8 cellular contexts compared by ENCODE assay signal in the genomic region with DNA sequence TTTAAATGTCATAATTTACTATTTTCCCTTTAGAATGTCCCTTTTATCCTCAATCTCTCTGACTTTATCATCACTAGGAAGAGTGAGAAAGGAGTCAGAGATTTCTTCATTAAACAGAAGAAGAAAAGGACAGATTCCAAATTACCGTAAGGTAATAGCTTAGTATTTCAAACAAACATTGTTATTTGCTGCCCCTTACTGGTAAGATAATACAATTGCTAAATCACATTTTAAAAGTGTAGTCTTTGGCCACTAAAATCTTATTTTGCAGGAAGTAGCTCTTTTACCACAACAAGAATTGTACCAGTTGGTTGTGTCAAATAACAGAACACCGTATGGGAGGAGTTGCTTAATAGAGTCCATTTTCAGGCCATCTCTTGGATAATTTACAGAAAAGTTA. TPM values are rescaled to one million over a fixed set of nuclear protein-coding genes. Genes with fewer than 3 reads are reported as not detected.
DNase-seq lines count a peak whose midpoint lies in the region; ATAC-seq and TF ChIP-seq lines count a peak whose summit lies in the region.

No MANE protein-coding gene starts in this region.

- H3K4me1 ChIP-seq in body of pancreas, result peaks cover 13% of the 10 kb centered on the region

- TF ChIP-seq CTCF in AG04450 (IDR thresholded peaks at IDR 0.05; ENCODE audit: low read depth, low read length) (peak; percentile 38), body of pancreas (IDR thresholded peaks at IDR 0.05) (peak in 5 of 7 experiments; percentile 17 to 64 (median 43)), mesothelial cell of epicardium (IDR thresholded peaks at IDR 0.05; ENCODE audit: unreplicated experiment) (peak; percentile 54)

- DNase-seq in AG04450 (ENCODE audit: low read depth, low spot score), result no peak
- DNase-seq in LoVo (ENCODE audit: low spot score), result peak; percentile 33
- no peak for DNase-seq in body of pancreas
- no peak for DNase-seq in mesothelial cell of epicardium (ENCODE audit: low spot score in 2 of 2, unreplicated experiment in 2 of 2)
- DNase-seq in UCSD-AML1 (lab: John Stamatoyannopoulos, UW; ENCODE audit: unreplicated experiment), result no peak
- no peak for DNase-seq in activated CD4-positive, CD25-positive, alpha-beta regulatory T cell treated with anti-CD3 and anti-CD28 coated beads, Interleukin-2, amount 50 U/mL, for 72 hours

- intact Hi-C loops in body of pancreas (cut with DNase I), result no loop called here

- H3K36me3 ChIP-seq in body of pancreas (replicated peaks in 1 of 2; ENCODE audit: insufficient read depth in 1 of 2, low read depth in 2 of 2), result no peaks in the 10 kb centered on the region

- POLR2A ChIA-PET in AG04450 (lab: Yijun Ruan, JAX), result interaction anchor here (1.0 kb wide), 1 partner anchor 54 kb away, joined by 3 read pairs; the partner anchor contains the start of gene ZNF654

- CTCF ChIA-PET in AG04450 (lab: Charles Lee), result interaction anchor here (0.6 to 5.3 kb wide), 16 partner anchors 9 to 1232 kb away, joined by 3 to 72 read pairs (median 6); no protein-coding TSS in a partner anchor

- H3K27ac Mint-ChIP-seq in mesothelial cell of epicardium, result no peak overlapping the region

- no peaks in the 10 kb centered on the region for H3K36me3 Mint-ChIP-seq in mesothelial cell of epicardium

- H3K27me3 Mint-ChIP-seq in mesothelial cell of epicardium (ENCODE audit: low read depth), result no peaks in the 10 kb centered on the region

- H3K9me3 ChIP-seq in AG04450 (ENCODE audit: control insufficient read depth, insufficient read depth, low read length), result no peaks in the 10 kb centered on the region
- peaks cover 0 to 5% (median 0%) of the 10 kb centered on the region in 3 donors for H3K9me3 ChIP-seq in body of pancreas

- no peak for TF ChIP-seq POLR2A in body of pancreas (IDR thresholded peaks at IDR 0.05)

- H3K4me1 Mint-ChIP-seq in mesothelial cell of epicardium, result peaks cover 2% of the 10 kb centered on the region

- no peaks in the 10 kb centered on the region for H3K27me3 ChIP-seq in AG04450 (ENCODE audit: control insufficient read depth, insufficient read depth, low read length)
- no peaks in the 10 kb centered on the region for H3K27me3 ChIP-seq in body of pancreas

- 5 to 15% methylated on average over 2 of the region's 2 CpGs for WGBS in body of pancreas, 2 donors

- H3K4me3 Mint-ChIP-seq in mesothelial cell of epicardium, result no peak overlapping the region

- ATAC-seq in GM18861 (IDR thresholded peaks at IDR 0.05; ENCODE audit: unreplicated experiment) (peak; percentile 74), body of pancreas (peak; percentile 40), HG02970 (IDR thresholded peaks at IDR 0.05; ENCODE audit: low FRiP score, unreplicated experiment) (no peak)

- H3K9me3 Mint-ChIP-seq in mesothelial cell of epicardium, result no peaks in the 10 kb centered on the region

- H3K4me3 ChIP-seq in AG04450 (ENCODE audit: low read depth, low read length), result no peak overlapping the region
- no peak overlapping the region for H3K4me3 ChIP-seq in body of pancreas

- no peak overlapping the region for H3K27ac ChIP-seq in AG04450 (ENCODE audit: low read depth, low read length)
- no peak overlapping the region for H3K27ac ChIP-seq in body of pancreas

RNA-seq across cellular contexts. Expression of gene CGGBP1, which starts 53.7 kb away (rescaled TPM):
- polyA plus RNA-seq in AG04450 (2011; rRNA removed), result 88.1 and 109 TPM in 2 replicates
- polyA minus RNA-seq in AG04450 (2011; rRNA and poly(A)+ RNA removed), result 73.6 and 74.8 TPM in 2 replicates
- total RNA-seq in body of pancreas (10 to 100 TPM; 38.6 to 44.4 TPM), mesothelial cell of epicardium (73.9 to 83.5 TPM (median 76.5 TPM) in 3 replicates)

RNA-seq across cellular contexts. Expression of gene ZNF654, which starts 54.0 kb away (rescaled TPM):
- 5.2 and 6.7 TPM in 2 replicates for polyA plus RNA-seq in AG04450 (2011; rRNA removed)
- 6.5 and 8.8 TPM in 2 replicates for polyA minus RNA-seq in AG04450 (2011; rRNA and poly(A)+ RNA removed)
- 1 to 10 TPM; 4.3 to 7.0 TPM for total RNA-seq in body of pancreas
- 15.3 to 16.5 TPM (median 16.2 TPM) in 3 replicates for total RNA-seq in mesothelial cell of epicardium
